ENCODE assay signal across 14 cellular contexts in the genomic region with DNA sequence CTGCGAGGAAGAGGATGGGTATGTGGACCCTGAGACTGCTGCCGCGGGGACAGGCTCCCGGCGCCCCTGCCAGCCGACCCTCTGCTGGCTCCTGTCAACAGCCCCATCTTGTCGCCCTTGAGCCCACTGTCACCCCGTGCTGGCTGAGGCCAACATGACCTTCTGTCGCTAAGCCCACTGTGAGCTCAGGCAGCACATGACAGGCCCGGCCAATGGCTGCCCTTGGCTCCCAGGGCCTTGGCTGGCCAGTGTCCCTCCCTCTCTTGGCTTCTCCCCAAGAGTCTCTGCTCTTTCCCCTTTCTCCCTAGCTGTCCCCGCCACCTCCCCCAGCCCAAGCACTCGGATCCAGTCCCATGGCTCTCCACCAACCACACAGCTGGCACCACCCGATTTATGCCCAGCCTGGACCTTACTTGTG.
"Had no signal": no experiment of that assay in that cellular context is flagged by ENCODE, and none has a peak within 500 bp of the region (broad histone marks: within the 10 kb centered on the region; RNA-seq: fewer than 3 reads in every experiment).

No MANE protein-coding gene starts in this region.

- H3K27ac Mint-ChIP-seq: activated CD4-positive, alpha-beta memory T cell treated with anti-CD3 and anti-CD28 coated beads, Interleukin-2, amount 10 ng/mL, durations not matched to agents 7 days and 5 days; activated CD4-positive, alpha-beta T cell treated with anti-CD3 and anti-CD28 coated beads for 36 hours; activated naive CD4-positive, alpha-beta T cell treated with anti-CD3 and anti-CD28 coated beads for 36 hours; endodermal cell had no signal

- ATAC-seq: activated CD4-positive, alpha-beta T cell treated with anti-CD3 and anti-CD28 coated beads for 36 hours; mucosa of descending colon had no signal

- H2AFZ ChIP-seq: parathyroid adenoma had no signal

- H3K9me3 ChIP-seq: mucosa of descending colon, tibial nerve had no signal

- DNase-seq: activated CD4-positive, alpha-beta memory T cell treated with anti-CD3 and anti-CD28 coated beads, Interleukin-2, amount 10 ng/mL, durations not matched to agents 7 days and 5 days; activated CD4-positive, alpha-beta T cell treated with anti-CD3 and anti-CD28 coated beads for 36 hours; activated naive CD4-positive, alpha-beta T cell treated with anti-CD3 and anti-CD28 coated beads for 36 hours; endodermal cell; hippocampal formation; mammary epithelial cell; mucosa of descending colon; retina; stimulated activated CD4-positive, alpha-beta T cell treated with anti-CD3 and anti-CD28 coated beads, Interleukin-4, amount 100 ng/mL, for 4 hours; T1000; WERI-Rb-1 had no signal

- H3K9ac ChIP-seq: parathyroid adenoma had no signal

- H3K4me3 Mint-ChIP-seq: activated CD4-positive, alpha-beta memory T cell treated with anti-CD3 and anti-CD28 coated beads, Interleukin-2, amount 10 ng/mL, durations not matched to agents 7 days and 5 days; activated CD4-positive, alpha-beta T cell treated with anti-CD3 and anti-CD28 coated beads for 36 hours; activated naive CD4-positive, alpha-beta T cell treated with anti-CD3 and anti-CD28 coated beads for 36 hours; endodermal cell had no signal

- H3K27ac ChIP-seq: parathyroid adenoma, skin epidermis, tibial nerve, WERI-Rb-1 had no signal

- H3K79me2 ChIP-seq: parathyroid adenoma had no signal

- H3K4me1 ChIP-seq: parathyroid adenoma had no signal

- H3K27me3 Mint-ChIP-seq: activated CD4-positive, alpha-beta memory T cell treated with anti-CD3 and anti-CD28 coated beads, Interleukin-2, amount 10 ng/mL, durations not matched to agents 7 days and 5 days; activated CD4-positive, alpha-beta T cell treated with anti-CD3 and anti-CD28 coated beads for 36 hours had no signal

- H3K4me3 ChIP-seq: mucosa of descending colon, skin epidermis, tibial nerve had no signal

- H3K27me3 ChIP-seq: tibial nerve had no signal
